12 cellular contexts compared by ENCODE assay signal in the genomic region with DNA sequence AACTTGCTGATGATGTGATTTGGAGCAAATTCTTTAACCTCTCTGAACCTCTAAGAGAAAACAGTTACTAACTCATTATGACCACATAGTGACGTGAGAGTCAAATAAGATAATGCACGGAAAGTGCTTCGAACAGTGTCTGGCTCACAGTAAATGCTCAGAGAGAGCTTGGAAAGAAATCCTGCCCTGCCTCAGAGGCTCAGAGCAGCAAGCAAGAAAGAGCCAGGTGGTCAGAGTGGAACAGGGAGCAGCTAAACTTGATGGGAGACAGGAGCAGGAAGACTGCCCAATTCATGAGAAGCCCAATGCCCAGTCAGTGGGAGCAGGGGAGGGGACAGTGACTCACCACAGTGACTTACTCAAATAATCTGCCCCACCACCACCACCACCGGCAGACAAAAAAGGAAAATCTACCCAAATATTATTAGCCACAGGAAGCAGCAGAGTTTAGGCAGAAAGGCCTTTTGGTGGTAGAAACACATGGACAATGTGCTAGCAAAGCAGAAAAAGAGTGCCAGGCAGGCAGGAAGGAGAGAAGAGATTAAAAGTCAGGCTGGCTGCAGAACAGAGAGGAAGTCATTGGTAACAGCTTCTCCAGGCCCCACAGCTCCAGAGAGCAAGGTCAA. TPM values are rescaled to one million over a fixed set of nuclear protein-coding genes. Genes with fewer than 3 reads are reported as not detected.
DNase-seq lines count a peak whose midpoint lies in the region; ATAC-seq and TF ChIP-seq lines count a peak whose summit lies in the region.
"Had no signal": no experiment of that assay in that cellular context is flagged by ENCODE, and none has a peak within 500 bp of the region (broad histone marks: within the 10 kb centered on the region; RNA-seq: fewer than 3 reads in every experiment).

No MANE protein-coding gene starts in this region.

- H3K27me3 ChIP-seq in MG63 (0 out of 2 replicates have a peak, but pooled peaks cover 2% of the 10 kb centered on the region), ascending aorta (no peaks in the 10 kb centered on the region)
- H3K27me3 ChIP-seq in naive thymus-derived CD4-positive, alpha-beta T cell (ENCODE audit: control insufficient read depth in 2 of 2, insufficient read depth in 2 of 2, low read length in 2 of 2) = peaks cover 0 to 3% of the 10 kb centered on the region in 2 donors

- H3K4me1 Mint-ChIP-seq in naive thymus-derived CD4-positive, alpha-beta T cell = peaks cover 0 to 55% (median 6%) of the 10 kb centered on the region in 7 donors

- TF ChIP-seq CTCF in ascending aorta (IDR thresholded peaks at IDR 0.05) = no peak

- peak overlapping the region in 1 of 9 donors; percentile 67 for H3K27ac Mint-ChIP-seq in naive thymus-derived CD4-positive, alpha-beta T cell
- H3K27ac Mint-ChIP-seq: activated naive CD4-positive, alpha-beta T cell treated with anti-CD3 and anti-CD28 coated beads, Interleukin-2, amount 50 U/mL, for 24 hours had no signal

- H3K36me3 Mint-ChIP-seq in naive thymus-derived CD4-positive, alpha-beta T cell = no peaks in the 10 kb centered on the region
- H3K36me3 Mint-ChIP-seq: activated naive CD4-positive, alpha-beta T cell treated with anti-CD3 and anti-CD28 coated beads, Interleukin-2, amount 50 U/mL, for 24 hours had no signal

- POLR2A ChIA-PET in naive thymus-derived CD4-positive, alpha-beta T cell (lab: Charles Lee) = no interaction called here

- intact Hi-C loops in ascending aorta (cut with DNase I) = no loop called here
- intact Hi-C loops in naive thymus-derived CD4-positive, alpha-beta T cell (cut with micrococcal nuclease) = no loop called here

- CTCF ChIA-PET in naive thymus-derived CD4-positive, alpha-beta T cell (lab: Charles Lee) = no interaction called here

- H3K36me3 ChIP-seq in MG63 (no peaks in the 10 kb centered on the region), ascending aorta (no peaks in the 10 kb centered on the region)
- no peaks in the 10 kb centered on the region for H3K36me3 ChIP-seq in naive thymus-derived CD4-positive, alpha-beta T cell (ENCODE audit: control insufficient read depth in 2 of 3, insufficient read depth in 3 of 3, low read length in 3 of 3)

- no peaks in the 10 kb centered on the region for H3K9me3 Mint-ChIP-seq in naive thymus-derived CD4-positive, alpha-beta T cell
- H3K9me3 Mint-ChIP-seq: activated naive CD4-positive, alpha-beta T cell treated with anti-CD3 and anti-CD28 coated beads, Interleukin-2, amount 50 U/mL, for 24 hours had no signal

- H3K9me3 ChIP-seq in MG63 (no peaks in the 10 kb centered on the region), ascending aorta (no peaks in the 10 kb centered on the region)
- no peaks in the 10 kb centered on the region for H3K9me3 ChIP-seq in naive thymus-derived CD4-positive, alpha-beta T cell (ENCODE audit: control insufficient read depth in 2 of 3, low read length in 3 of 3)

- H3K27me3 Mint-ChIP-seq in naive thymus-derived CD4-positive, alpha-beta T cell = peaks cover 14 to 27% (median 24%) of the 10 kb centered on the region in 5 donors

- peak overlapping the region; percentile 5 to 48 for H3K27ac ChIP-seq in ascending aorta
- no peak overlapping the region for H3K27ac ChIP-seq in naive thymus-derived CD4-positive, alpha-beta T cell (ENCODE audit: low read depth, low read length)

- peak overlapping the region in 1 of 10 donors; percentile 11 for H3K4me3 Mint-ChIP-seq in naive thymus-derived CD4-positive, alpha-beta T cell
- H3K4me3 Mint-ChIP-seq: activated naive CD4-positive, alpha-beta T cell treated with anti-CD3 and anti-CD28 coated beads, Interleukin-2, amount 50 U/mL, for 24 hours had no signal

- H3K4me3 ChIP-seq in MG63 = no peak overlapping the region
- no peak overlapping the region for H3K4me3 ChIP-seq in ascending aorta
- no peak overlapping the region for H3K4me3 ChIP-seq in naive thymus-derived CD4-positive, alpha-beta T cell (ENCODE audit: low read length)

- peak; percentile 40 for DNase-seq in EH (ENCODE audit: low read depth)
- DNase-seq in MG63 = peak; percentile 68
- DNase-seq in ascending aorta (ENCODE audit: low spot score in 2 of 2) = peak; percentile 32 to 68
- DNase-seq in naive thymus-derived CD4-positive, alpha-beta T cell = no peak
- no peak for DNase-seq in stimulated activated CD4-positive, alpha-beta T cell treated with anti-CD3 and anti-CD28 coated beads, Interleukin-12 subunit alpha, Interleukin-12 subunit beta, amount 100 ng/mL, for 4 hours
- DNase-seq: activated CD4-positive, CD25-positive, alpha-beta regulatory T cell; stimulated activated CD4-positive, alpha-beta T cell treated with anti-CD3 and anti-CD28 coated beads, Interleukin-4, amount 100 ng/mL, for 4 hours had no signal

- peak; percentile 49 for ATAC-seq in naive thymus-derived CD4-positive, alpha-beta T cell
- no peak for ATAC-seq in GM18520 (IDR thresholded peaks at IDR 0.05; ENCODE audit: unreplicated experiment)
- ATAC-seq in GM18502 (IDR thresholded peaks at IDR 0.05; ENCODE audit: poor library complexity, unreplicated experiment) = no peak
- no peak for ATAC-seq in GM18511 (IDR thresholded peaks at IDR 0.05; ENCODE audit: unreplicated experiment)

- H3K4me1 ChIP-seq in ascending aorta = peaks cover 0 to 7% of the 10 kb centered on the region in 2 donors
- H3K4me1 ChIP-seq in naive thymus-derived CD4-positive, alpha-beta T cell (ENCODE audit: control insufficient read depth in 2 of 2, insufficient read depth in 2 of 2, low read length in 2 of 2) = no peaks in the 10 kb centered on the region

RNA-seq across cellular contexts. Expression of gene CCL1, which starts 24.0 kb away (rescaled TPM):
- not detected in 2 replicates for total RNA-seq in MG63 (2014; rRNA removed; shearing (Covaris generic); ENCODE audit: low replicate concordance)
- not detected for total RNA-seq in ascending aorta
- 10 to 100 TPM in 1 of 5 experiments, not detected in 4; 17.4 TPM for total RNA-seq in naive thymus-derived CD4-positive, alpha-beta T cell
- polyA plus RNA-seq in naive thymus-derived CD4-positive, alpha-beta T cell = not detected
- total RNA-seq: ureter had no signal

RNA-seq across cellular contexts. Expression of gene CCL13, which starts 30.8 kb away (rescaled TPM):
- not detected in 2 replicates for total RNA-seq in MG63 (2014; rRNA removed; shearing (Covaris generic); ENCODE audit: low replicate concordance)
- total RNA-seq in ascending aorta = not detected
- not detected for total RNA-seq in naive thymus-derived CD4-positive, alpha-beta T cell
- polyA plus RNA-seq in naive thymus-derived CD4-positive, alpha-beta T cell = not detected

Comparison
In these comparisons a context has a peak if more than half of its experiments do, and no peak if none do; other contexts are left out.
1. DNase-seq: peak in EH (single experiment), MG63 (single experiment) and ascending aorta (2 of 2); none in naive thymus-derived CD4-positive, alpha-beta T cell (0 of 9) and stimulated activated CD4-positive, alpha-beta T cell treated with anti-CD3 and anti-CD28 coated beads, Interleukin-12 subunit alpha, Interleukin-12 subunit beta, amount 100 ng/mL, for 4 hours (single experiment).